ENCODE assay signal across 15 cellular contexts in genomic region chr16:56939801-56940200, GRCh38. TPM values are rescaled to one million over a fixed set of nuclear protein-coding genes. Genes with fewer than 3 reads are reported as not detected.
DNase-seq lines count a peak whose midpoint lies in the region; ATAC-seq, FAIRE-seq and TF ChIP-seq lines count a peak whose summit lies in the region.
"Had no signal": no experiment of that assay in that cellular context is flagged by ENCODE, and none has a peak within 500 bp of the region (broad histone marks: within the 10 kb centered on the region; RNA-seq: fewer than 3 reads in every experiment).

No MANE protein-coding gene starts in this region.

- no peaks in the 10 kb centered on the region for H3K9me3 Mint-ChIP-seq in progenitor cell of endocrine pancreas (ENCODE audit: low read depth)
- H3K9me3 Mint-ChIP-seq: nephron progenitor cell had no signal

- H3K4me2 ChIP-seq in BLaER1 treated with 17β-estradiol and CSF1 and Interleukin-3, amounts not matched to agents 10 nM and 100 nM = peak overlapping the region in 9 of 11 experiments; percentile 5 to 82 (median 74); a peak in 16 of 22 replicates

- intact Hi-C loops in left ventricle myocardium superior (cut with micrococcal nuclease) = loop anchor here (10.0 kb wide), 1 partner anchor 75 kb away; the partner anchor contains the start of gene SLC12A3

- peak; percentile 21 for FAIRE-seq in GM19239 (lab: Jason Lieb, UNC)
- FAIRE-seq: TTC549 had no signal

- TF ChIP-seq CTCF in progenitor cell of endocrine pancreas (IDR thresholded peaks at IDR 0.05; ENCODE audit: unreplicated experiment) (no peak), GM10248 (IDR thresholded peaks at IDR 0.05; ENCODE audit: control extremely low read depth, extremely low read depth, low read depth, missing control alignments) (no peak)

- H3K4me3 Mint-ChIP-seq in progenitor cell of endocrine pancreas (ENCODE audit: low read depth) = no peak overlapping the region
- H3K4me3 Mint-ChIP-seq: nephron progenitor cell had no signal

- peaks cover 37 to 100% (median 93%) of the 10 kb centered on the region in 10 experiments for H3K4me1 ChIP-seq in BLaER1 treated with 17β-estradiol and CSF1 and Interleukin-3, amounts not matched to agents 10 nM and 100 nM
- H3K4me1 ChIP-seq in effector memory CD4-positive, alpha-beta T cell (ENCODE audit: control insufficient read depth, insufficient read depth, low read length, poor library complexity, severe bottlenecking) = peaks cover 14% of the 10 kb centered on the region

- no peak for ATAC-seq in left ventricle myocardium superior
- no peak for ATAC-seq in GM21390 (IDR thresholded peaks at IDR 0.05; ENCODE audit: unreplicated experiment)
- ATAC-seq: Panc1 had no signal

- POLR2A ChIA-PET in GM10248 (lab: Yijun Ruan, JAX) = interaction anchor here (1.2 to 3.4 kb wide), 2 partner anchors 8 to 22 kb away, joined by 7 to 13 read pairs; no protein-coding TSS in a partner anchor

- CTCF ChIA-PET in GM10248 (lab: Yijun Ruan, JAX) = interaction anchor here (1.9 kb wide), 1 partner anchor 24 kb away, joined by 5 read pairs; no protein-coding TSS in a partner anchor

- H3K36me3 ChIP-seq in BLaER1 treated with 17β-estradiol and CSF1 and Interleukin-3, amounts not matched to agents 10 nM and 100 nM = peaks cover 98 to 100% (median 100%) of the 10 kb centered on the region in 11 experiments
- H3K36me3 ChIP-seq in effector memory CD4-positive, alpha-beta T cell (ENCODE audit: control insufficient read depth, insufficient read depth, low read length) = peaks cover 73% of the 10 kb centered on the region

- H3K4me1 Mint-ChIP-seq in progenitor cell of endocrine pancreas (ENCODE audit: low read depth) = peaks cover 4% of the 10 kb centered on the region

- H4K20me1 ChIP-seq in BLaER1 treated with 17β-estradiol and CSF1 and Interleukin-3, amounts not matched to agents 10 nM and 100 nM = peaks cover 60 to 100% (median 95%) of the 10 kb centered on the region in 11 experiments

- DNase-seq in GM19239 (ENCODE audit: insufficient read length, low spot score) (no peak), NCI-H510A treated with DMSO at 0.1 percent for 48 hours (lab: John Stamatoyannopoulos, UW) (peak; percentile 49), left ventricle myocardium superior (no peak), progenitor cell of endocrine pancreas (ENCODE audit: low spot score, unreplicated experiment) (no peak), GM10248 (ENCODE audit: extremely low spot score) (no peak)
- DNase-seq in effector memory CD4-positive, alpha-beta T cell = no peak
- DNase-seq: islet precursor cell, MG63, nephron progenitor cell had no signal

- H3K9ac ChIP-seq in BLaER1 treated with 17β-estradiol and CSF1 and Interleukin-3, amounts not matched to agents 10 nM and 100 nM = peak overlapping the region in 5 of 11 experiments; percentile 1 to 30 (median 24); a peak in 2 of 22 replicates

- no peaks in the 10 kb centered on the region for H3K9me3 ChIP-seq in BLaER1 treated with 17β-estradiol and CSF1 and Interleukin-3, amounts not matched to agents 10 nM and 100 nM (replicated peaks in 1 of 11)
- no peaks in the 10 kb centered on the region for H3K9me3 ChIP-seq in effector memory CD4-positive, alpha-beta T cell (ENCODE audit: control insufficient read depth, low read length)
- H3K9me3 ChIP-seq: MG63 had no signal

- H3K27me3 Mint-ChIP-seq in progenitor cell of endocrine pancreas = no peaks in the 10 kb centered on the region

- H3K27ac ChIP-seq in BLaER1 treated with 17β-estradiol and CSF1 and Interleukin-3, amounts not matched to agents 10 nM and 100 nM = peak overlapping the region in 1 of 11 experiments; percentile 21; a peak in 1 of 22 replicates
- H3K27ac ChIP-seq in effector memory CD4-positive, alpha-beta T cell (ENCODE audit: insufficient read depth, low read length, poor library complexity, severe bottlenecking) = peak overlapping the region; percentile 39
- H3K27ac ChIP-seq: coronary artery had no signal

- H3K27ac Mint-ChIP-seq in progenitor cell of endocrine pancreas = no peak overlapping the region
- H3K27ac Mint-ChIP-seq: nephron progenitor cell had no signal

- no peak overlapping the region for H3K4me3 ChIP-seq in BLaER1 treated with 17β-estradiol and CSF1 and Interleukin-3, amounts not matched to agents 10 nM and 100 nM
- H3K4me3 ChIP-seq in effector memory CD4-positive, alpha-beta T cell (ENCODE audit: insufficient read depth, low read depth, low read length, poor library complexity, severe bottlenecking) = no peak overlapping the region
- H3K4me3 ChIP-seq: coronary artery, MG63 had no signal

- H3K36me3 Mint-ChIP-seq in progenitor cell of endocrine pancreas (ENCODE audit: insufficient read depth) = peaks cover 45% of the 10 kb centered on the region

- H3K27me3 ChIP-seq in BLaER1 treated with 17β-estradiol and CSF1 and Interleukin-3, amounts not matched to agents 10 nM and 100 nM = no peaks in the 10 kb centered on the region
- H3K27me3 ChIP-seq in effector memory CD4-positive, alpha-beta T cell (replicated peaks; ENCODE audit: control insufficient read depth, insufficient read depth, low read length, poor library complexity, severe bottlenecking) = no peaks in the 10 kb centered on the region
- H3K27me3 ChIP-seq: MG63 had no signal

RNA-seq across cellular contexts. Expression of gene HERPUD1, which starts 7.9 kb away (rescaled TPM):
- total RNA-seq in left ventricle myocardium superior (129 TPM), progenitor cell of endocrine pancreas (70.0 and 85.9 TPM in 2 replicates)

RNA-seq across cellular contexts. Expression of gene CETP, which starts 21.9 kb away (rescaled TPM):
- 0.37 TPM for total RNA-seq in left ventricle myocardium superior
- total RNA-seq in progenitor cell of endocrine pancreas = not detected in 2 replicates
- total RNA-seq: fibroblast of villous mesenchyme had no signal

RNA-seq across cellular contexts. Expression of gene NLRC5, which starts 49.6 kb away (rescaled TPM):
- total RNA-seq in left ventricle myocardium superior = 9.8 TPM
- not detected in 2 replicates for total RNA-seq in progenitor cell of endocrine pancreas
